In genomic region chr22:20117656-20118571, GRCh38 we compare ENCODE assay signal across 6 cellular contexts. TPM values are rescaled to one million over a fixed set of nuclear protein-coding genes. Genes with fewer than 3 reads are reported as not detected.
DNase-seq lines count a peak whose midpoint lies in the region; ATAC-seq lines count a peak whose summit lies in the region.

No MANE protein-coding gene starts in this region.

- H3K4me3 ChIP-seq in Karpas-422 (ENCODE audit: low read length) (peak overlapping the region; percentile 94), mucosa of rectum (ENCODE audit: low read length in 2 of 2) (peak overlapping the region; percentile 74 to 75)

- peaks cover 55% of the 10 kb centered on the region for H3K4me1 Mint-ChIP-seq in activated naive CD8-positive, alpha-beta T cell treated with anti-CD3 and anti-CD28 coated beads, Interleukin-2, amount 50 U/mL, for 24 hours

- peak; percentile 68 for DNase-seq in Karpas-422
- DNase-seq in activated naive CD8-positive, alpha-beta T cell treated with anti-CD3 and anti-CD28 coated beads, Interleukin-2, amount 50 U/mL, for 24 hours: peak; percentile 86
- DNase-seq in cerebellar cortex (ENCODE audit: low spot score): no peak
- no peak for DNase-seq in A172 (ENCODE audit: low spot score)

- ATAC-seq in GM19395 (IDR thresholded peaks at IDR 0.05; ENCODE audit: unreplicated experiment): peak; percentile 23
- ATAC-seq in activated naive CD8-positive, alpha-beta T cell treated with anti-CD3 and anti-CD28 coated beads, Interleukin-2, amount 50 U/mL, for 24 hours: peak; percentile 35

- H3K79me2 ChIP-seq in Karpas-422 (ENCODE audit: low read length): peaks cover 78% of the 10 kb centered on the region

- H2AFZ ChIP-seq in Karpas-422 (ENCODE audit: low read length): no peak overlapping the region

- no peaks in the 10 kb centered on the region for H3K9me3 ChIP-seq in Karpas-422 (ENCODE audit: low read length)
- H3K9me3 ChIP-seq in mucosa of rectum (ENCODE audit: control insufficient read depth in 2 of 2, low read length in 2 of 2): no peaks in the 10 kb centered on the region

- peaks cover 57% of the 10 kb centered on the region for H3K36me3 Mint-ChIP-seq in activated naive CD8-positive, alpha-beta T cell treated with anti-CD3 and anti-CD28 coated beads, Interleukin-2, amount 50 U/mL, for 24 hours (ENCODE audit: low read depth)

- H3K27me3 ChIP-seq in Karpas-422 (ENCODE audit: low read length): no peaks in the 10 kb centered on the region
- no peaks in the 10 kb centered on the region for H3K27me3 ChIP-seq in mucosa of rectum (ENCODE audit: control insufficient read depth in 2 of 2, insufficient read depth in 2 of 2, low read length in 2 of 2)

- peak overlapping the region; percentile 94 for H3K4me3 Mint-ChIP-seq in activated naive CD8-positive, alpha-beta T cell treated with anti-CD3 and anti-CD28 coated beads, Interleukin-2, amount 50 U/mL, for 24 hours

- H3K27ac Mint-ChIP-seq in activated naive CD8-positive, alpha-beta T cell treated with anti-CD3 and anti-CD28 coated beads, Interleukin-2, amount 50 U/mL, for 24 hours: peak overlapping the region; percentile 94

- H4K20me1 ChIP-seq in Karpas-422 (ENCODE audit: insufficient read depth, low read depth, low read length): peaks cover 32% of the 10 kb centered on the region

- no peaks in the 10 kb centered on the region for H3K9me3 Mint-ChIP-seq in activated naive CD8-positive, alpha-beta T cell treated with anti-CD3 and anti-CD28 coated beads, Interleukin-2, amount 50 U/mL, for 24 hours

- peak overlapping the region; percentile 94 for H3K4me2 ChIP-seq in Karpas-422 (ENCODE audit: low read depth, low read length, poor library complexity, severe bottlenecking)

- H3K36me3 ChIP-seq in Karpas-422 (ENCODE audit: insufficient read depth, low read length): peaks cover 39% of the 10 kb centered on the region
- peaks cover 9 to 24% of the 10 kb centered on the region in 2 donors for H3K36me3 ChIP-seq in mucosa of rectum (ENCODE audit: control insufficient read depth in 2 of 2, insufficient read depth in 2 of 2, low read length in 2 of 2)

- H3K9ac ChIP-seq in Karpas-422 (ENCODE audit: low read length) (peak overlapping the region; percentile 100), mucosa of rectum (ENCODE audit: low read depth in 1 of 2, low read length in 2 of 2) (peak overlapping the region; percentile 70 to 79)

- H3K4me1 ChIP-seq in Karpas-422 (ENCODE audit: low read length) (peaks cover 34% of the 10 kb centered on the region), mucosa of rectum (ENCODE audit: control insufficient read depth in 2 of 2, insufficient read depth in 2 of 2, low read length in 2 of 2) (peaks cover 11 to 20% of the 10 kb centered on the region in 2 donors)

- no peaks in the 10 kb centered on the region for H3K9me2 ChIP-seq in Karpas-422 (replicated peaks; ENCODE audit: insufficient read depth, low read length)

- H3K27ac ChIP-seq in Karpas-422 (ENCODE audit: low read length) (peak overlapping the region; percentile 81), mucosa of rectum (ENCODE audit: low read depth in 2 of 2, low read length in 2 of 2) (peak overlapping the region; percentile 30 to 58)

- H3K27me3 Mint-ChIP-seq in activated naive CD8-positive, alpha-beta T cell treated with anti-CD3 and anti-CD28 coated beads, Interleukin-2, amount 50 U/mL, for 24 hours: peaks cover 3% of the 10 kb centered on the region

RNA-seq across cellular contexts. Expression of gene TRMT2A, which starts 0.9 kb away (rescaled TPM):
- 54.8 and 130 TPM in 2 replicates for total RNA-seq in Karpas-422 (2014; rRNA removed; shearing (Covaris generic); ENCODE audit: low replicate concordance)
- 30.8 and 31.1 TPM in 2 replicates for total RNA-seq in A172 (2014; rRNA removed; shearing (Covaris generic))

RNA-seq across cellular contexts. Expression of gene RANBP1, which starts 2.0 kb away (rescaled TPM):
- total RNA-seq in Karpas-422 (2014; rRNA removed; shearing (Covaris generic); ENCODE audit: low replicate concordance): 133 and 205 TPM in 2 replicates
- total RNA-seq in A172 (2014; rRNA removed; shearing (Covaris generic)): 430 and 525 TPM in 2 replicates

RNA-seq across cellular contexts. Expression of gene ZDHHC8, which starts 13.7 kb away (rescaled TPM):
- total RNA-seq in Karpas-422 (2014; rRNA removed; shearing (Covaris generic); ENCODE audit: low replicate concordance): 8.9 and 11.5 TPM in 2 replicates
- 4.3 and 8.6 TPM in 2 replicates for total RNA-seq in A172 (2014; rRNA removed; shearing (Covaris generic))

RNA-seq across cellular contexts. Expression of gene CCDC188, which starts 32.9 kb away (rescaled TPM):
- total RNA-seq in Karpas-422 (2014; rRNA removed; shearing (Covaris generic); ENCODE audit: low replicate concordance): not detected in 2 replicates
- total RNA-seq in A172 (2014; rRNA removed; shearing (Covaris generic)): not detected in 2 replicates

RNA-seq across cellular contexts. Expression of gene DGCR8, which starts 37.9 kb away (rescaled TPM):
- 16.4 and 26.6 TPM in 2 replicates for total RNA-seq in Karpas-422 (2014; rRNA removed; shearing (Covaris generic); ENCODE audit: low replicate concordance)
- total RNA-seq in A172 (2014; rRNA removed; shearing (Covaris generic)): 16.2 and 20.1 TPM in 2 replicates

Comparison
In these comparisons a context has a peak if more than half of its experiments do, and no peak if none do; other contexts are left out.
1. DNase-seq: peak in Karpas-422 (single experiment) and activated naive CD8-positive, alpha-beta T cell treated with anti-CD3 and anti-CD28 coated beads, Interleukin-2, amount 50 U/mL, for 24 hours (single experiment); none in cerebellar cortex (single experiment) and A172 (single experiment).